ENCODE assay signal across 23 cellular contexts in the genomic region with DNA sequence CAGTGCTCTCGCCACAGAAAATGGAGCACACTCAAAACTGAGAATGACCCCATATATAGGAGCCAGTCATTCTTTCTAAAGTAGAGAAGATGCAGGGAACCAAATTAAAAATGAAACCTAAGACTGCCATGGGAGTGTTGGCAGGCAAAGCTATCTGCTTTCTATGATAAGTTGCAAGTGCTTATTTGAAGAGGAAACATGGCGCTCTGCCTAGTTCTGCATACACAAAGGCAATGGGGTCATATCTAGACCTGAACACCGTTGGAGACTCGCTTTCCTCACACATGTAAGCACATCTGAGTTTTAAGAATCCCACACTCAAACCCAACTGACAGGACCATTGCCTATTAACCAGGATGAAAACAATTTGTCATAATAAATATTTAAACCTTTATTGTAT.
DNase-seq lines count a peak whose midpoint lies in the region; ATAC-seq and TF ChIP-seq lines count a peak whose summit lies in the region.
"Had no signal": no experiment of that assay in that cellular context is flagged by ENCODE, and none has a peak within 500 bp of the region (broad histone marks: within the 10 kb centered on the region; RNA-seq: fewer than 3 reads in every experiment).

No MANE protein-coding gene starts in this region.

- H3K27ac ChIP-seq in right atrium auricular region, result no peak overlapping the region
- H3K27ac ChIP-seq in SK-N-MC, result peak overlapping the region; percentile 97
- H3K27ac ChIP-seq: A549, BLaER1, esophagus squamous epithelium, GM23248, lower lobe of right lung, RWPE1 had no signal

- intact Hi-C loops in Right ventricle myocardium inferior (cut with DNase I), result no loop called here
- intact Hi-C loops in left ventricle myocardium superior (cut with micrococcal nuclease), result no loop called here

- no peak for DNase-seq in Right ventricle myocardium inferior (ENCODE audit: missing footprints)
- no peak for DNase-seq in right atrium auricular region (ENCODE audit: low spot score)
- DNase-seq in SK-N-MC (ENCODE audit: low read depth, low spot score), result no peak
- no peak for DNase-seq in left ventricle myocardium superior
- DNase-seq in superior temporal gyrus (ENCODE audit: extremely low spot score), result peak; percentile 13
- no peak for DNase-seq in GDM1 (lab: John Stamatoyannopoulos, UW)
- DNase-seq in EL, result no peak
- DNase-seq: activated CD4-positive, CD25-positive, alpha-beta regulatory T cell treated with anti-CD3 and anti-CD28 coated beads, Interleukin-2, amount 50 U/mL, for 72 hours; activated CD8-positive, alpha-beta T cell treated with anti-CD3 and anti-CD28 coated beads, Interleukin-2, amount 10 ng/mL, durations not matched to agents 7 days and 5 days; activated T-cell treated with anti-CD3 and anti-CD28 coated beads, Interleukin-2, amount 50 U/mL, for 1 hour; esophagus squamous epithelium; glutamatergic neuron; lower lobe of right lung; NCI-H1694; NCI-H510A; occipital lobe; stimulated activated CD4-positive, alpha-beta T cell treated with anti-CD3 and anti-CD28 coated beads, Interleukin-15, amount 100 ng/mL, for 24 hours had no signal

- H3K9ac ChIP-seq in SK-N-MC (ENCODE audit: insufficient read length), result no peak overlapping the region
- H3K9ac ChIP-seq: BLaER1, GM23248 had no signal

- peak; percentile 89 for ATAC-seq in Right ventricle myocardium inferior
- peak; percentile 97 for ATAC-seq in left ventricle myocardium superior
- ATAC-seq in HG03135 (IDR thresholded peaks at IDR 0.05; ENCODE audit: unreplicated experiment), result no peak
- ATAC-seq: A549; activated CD8-positive, alpha-beta T cell treated with anti-CD3 and anti-CD28 coated beads, Interleukin-2, amount 10 ng/mL, durations not matched to agents 7 days and 5 days; HepG2; lower lobe of right lung had no signal

- H3K9me3 ChIP-seq in right atrium auricular region, result no peaks in the 10 kb centered on the region
- H3K9me3 ChIP-seq in SK-N-MC (ENCODE audit: low read depth, low read length), result no peaks in the 10 kb centered on the region
- H3K9me3 ChIP-seq: A549, BLaER1, esophagus squamous epithelium, lower lobe of right lung had no signal

- TF ChIP-seq CTCF in right atrium auricular region (IDR thresholded peaks at IDR 0.05), result no peak

- no peaks in the 10 kb centered on the region for H3K36me3 ChIP-seq in right atrium auricular region
- H3K36me3 ChIP-seq in SK-N-MC (ENCODE audit: insufficient read depth, low read length), result no peaks in the 10 kb centered on the region
- H3K36me3 ChIP-seq: BLaER1, esophagus squamous epithelium, lower lobe of right lung had no signal

- no peaks in the 10 kb centered on the region for H3K4me1 ChIP-seq in right atrium auricular region
- H3K4me1 ChIP-seq: A549, BLaER1, esophagus squamous epithelium, lower lobe of right lung had no signal

- H3K4me3 ChIP-seq in right atrium auricular region (no peak overlapping the region), SK-N-MC (peak overlapping the region; percentile 69)
- H3K4me3 ChIP-seq: A549, BLaER1, esophagus squamous epithelium, GM23248, lower lobe of right lung had no signal

- no peaks in the 10 kb centered on the region for H3K27me3 ChIP-seq in right atrium auricular region
- H3K27me3 ChIP-seq: BLaER1 had no signal
